In genomic region chr11:61793084-61793828, GRCh38 we compare ENCODE assay signal across 8 cellular contexts. TPM values are rescaled to one million over a fixed set of nuclear protein-coding genes. Genes with fewer than 3 reads are reported as not detected.
A peak's percentile ranks its signal among the peaks of the same experiment; 100 is the strongest.
DNase-seq lines count a peak whose midpoint lies in the region; TF ChIP-seq lines count a peak whose summit lies in the region.

No MANE protein-coding gene starts in this region.

- intact Hi-C loops in transverse colon (cut with DNase I; ENCODE audit: low total_unique reads) = loop anchor here (10.0 kb wide), 1 partner anchor 292 kb away; no protein-coding TSS in a partner anchor

- no peak for TF ChIP-seq EP300 in transverse colon (IDR thresholded peaks at IDR 0.05; ENCODE audit: low read depth)

- H3K9ac ChIP-seq in liver (ENCODE audit: low read depth in 1 of 2, low read length in 2 of 2) = peak overlapping the region; percentile 47 to 99

- DNase-seq in NCI-H748 (lab: John Stamatoyannopoulos, UW; ENCODE audit: unreplicated experiment) = peak; percentile 44
- DNase-seq in NCI-H748 treated with DMSO at 0.1 percent for 48 hours (lab: John Stamatoyannopoulos, UW) = no peak
- DNase-seq in HL-60 (ENCODE audit: low read depth in 1 of 2, low spot score in 1 of 2) = no peak
- DNase-seq in transverse colon = no peak
- no peak for DNase-seq in central memory CD4-positive, alpha-beta T cell
- no peak for DNase-seq in SHP77 treated with DMSO at 0.1 percent for 48 hours (lab: John Stamatoyannopoulos, UW)

- no peak for TF ChIP-seq POLR2A in transverse colon (IDR thresholded peaks at IDR 0.05)

- TF ChIP-seq CTCF in HL-60 (IDR thresholded peaks at IDR 0.05; ENCODE audit: insufficient read depth, low read length) (no peak), liver (IDR thresholded peaks at IDR 0.05; ENCODE audit: low read depth, low read length, missing input control) (no peak), transverse colon (IDR thresholded peaks at IDR 0.05) (no peak)

- H3K9me3 ChIP-seq in liver (ENCODE audit: control insufficient read depth in 4 of 4, low read length in 3 of 4) = no peaks in the 10 kb centered on the region
- H3K9me3 ChIP-seq in transverse colon = no peaks in the 10 kb centered on the region

- H3K4me3 ChIP-seq in HL-60 (replicated peaks; ENCODE audit: insufficient read depth, low read length) (peak overlapping the region; percentile 78), liver (ENCODE audit: low read depth in 1 of 3, low read length in 3 of 3) (peak overlapping the region; percentile 71 to 98 (median 91)), transverse colon (peak overlapping the region; percentile 75 to 81 (median 80))

- H3K27ac ChIP-seq in HL-60 (replicated peaks) = peak overlapping the region; percentile 100
- peak overlapping the region; percentile 99 for H3K27ac ChIP-seq in angular gyrus (ENCODE audit: low read depth, low read length)
- H3K27ac ChIP-seq in liver (ENCODE audit: low read depth in 1 of 2, low read length in 2 of 2) = peak overlapping the region in 1 of 2 donors; percentile 93
- peak overlapping the region; percentile 90 to 98 (median 94) for H3K27ac ChIP-seq in transverse colon

- H3K4me1 ChIP-seq in liver (ENCODE audit: control insufficient read depth in 4 of 4, insufficient read depth in 4 of 4, low read length in 3 of 4) (peaks cover 0 to 25% (median 20%) of the 10 kb centered on the region in 4 donors), transverse colon (peaks cover 5 to 24% (median 22%) of the 10 kb centered on the region in 4 donors)

- WGBS in liver = 4% methylated on average over 29 of the region's 29 CpGs
- 4 to 11% methylated on average over 10 to 29 of the region's 29 CpGs for WGBS in transverse colon (ENCODE audit: low coverage in 1 of 2), 2 donors

- H3K36me3 ChIP-seq in liver (ENCODE audit: control insufficient read depth in 4 of 4, insufficient read depth in 3 of 4, low read depth in 1 of 4, low read length in 3 of 4) (peaks cover 9 to 19% (median 14%) of the 10 kb centered on the region in 4 donors), transverse colon (peaks cover 0 to 18% (median 5%) of the 10 kb centered on the region in 4 donors)

- H3K27me3 ChIP-seq in HL-60 (ENCODE audit: insufficient read depth, poor library complexity, severe bottlenecking) (no peaks in the 10 kb centered on the region), liver (ENCODE audit: control insufficient read depth in 4 of 4, insufficient read depth in 4 of 4, low read length in 3 of 4) (no peaks in the 10 kb centered on the region), transverse colon (no peaks in the 10 kb centered on the region)

- TF ChIP-seq RAD21 in liver (IDR thresholded peaks at IDR 0.05) = no peak

- in situ Hi-C loops in transverse colon (cut with MboI; ENCODE audit: low pct_ligation_motif_present in 1 of 4, low pct_unique_long_range_greater_than_20kb in 1 of 4, low sequenced_read_pairs in 3 of 4) = loop anchor here in 3 of 4 donors (10.0 to 25.0 kb wide), 3 partner anchors 162 to 319 kb away; partner anchors contain the start of genes INCENP (in 2 of the 3) and BEST1 (in 1 of the 3)

TF ChIP-seq in liver, 16 proteins besides CTCF, POLR2A, EP300 and RAD21:
- TF ChIP-seq HNF4A (conservative IDR thresholded peaks at IDR 0.05) = no peak
- TF ChIP-seq GABPA (IDR thresholded peaks at IDR 0.05 in 1 of 2, conservative IDR thresholded peaks at IDR 0.05 in 1 of 2) = no peak
- TF ChIP-seq, protein P1, sequence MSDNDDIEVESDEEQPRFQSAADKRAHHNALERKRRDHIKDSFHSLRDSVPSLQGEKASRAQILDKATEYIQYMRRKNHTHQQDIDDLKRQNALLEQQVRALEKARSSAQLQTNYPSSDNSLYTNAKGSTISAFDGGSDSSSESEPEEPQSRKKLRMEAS (IDR thresholded peaks at IDR 0.05) = no peak
- TF ChIP-seq, protein P2, sequence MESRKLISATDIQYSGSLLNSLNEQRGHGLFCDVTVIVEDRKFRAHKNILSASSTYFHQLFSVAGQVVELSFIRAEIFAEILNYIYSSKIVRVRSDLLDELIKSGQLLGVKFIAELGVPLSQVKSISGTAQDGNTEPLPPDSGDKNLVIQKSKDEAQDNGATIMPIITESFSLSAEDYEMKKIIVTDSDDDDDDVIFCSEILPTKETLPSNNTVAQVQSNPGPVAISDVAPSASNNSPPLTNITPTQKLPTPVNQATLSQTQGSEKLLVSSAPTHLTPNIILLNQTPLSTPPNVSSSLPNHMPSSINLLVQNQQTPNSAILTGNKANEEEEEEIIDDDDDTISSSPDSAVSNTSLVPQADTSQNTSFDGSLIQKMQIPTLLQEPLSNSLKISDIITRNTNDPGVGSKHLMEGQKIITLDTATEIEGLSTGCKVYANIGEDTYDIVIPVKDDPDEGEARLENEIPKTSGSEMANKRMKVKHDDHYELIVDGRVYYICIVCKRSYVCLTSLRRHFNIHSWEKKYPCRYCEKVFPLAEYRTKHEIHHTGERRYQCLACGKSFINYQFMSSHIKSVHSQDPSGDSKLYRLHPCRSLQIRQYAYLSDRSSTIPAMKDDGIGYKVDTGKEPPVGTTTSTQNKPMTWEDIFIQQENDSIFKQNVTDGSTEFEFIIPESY (IDR thresholded peaks at IDR 0.05) = no peak
- TF ChIP-seq NR2F2 (IDR thresholded peaks at IDR 0.05) = no peak
- no peak for TF ChIP-seq TAF1 (conservative IDR thresholded peaks at IDR 0.05)
- no peak for TF ChIP-seq YY1 (IDR thresholded peaks at IDR 0.05)
- TF ChIP-seq HNF4G (IDR thresholded peaks at IDR 0.05) = no peak
- TF ChIP-seq, protein P3, sequence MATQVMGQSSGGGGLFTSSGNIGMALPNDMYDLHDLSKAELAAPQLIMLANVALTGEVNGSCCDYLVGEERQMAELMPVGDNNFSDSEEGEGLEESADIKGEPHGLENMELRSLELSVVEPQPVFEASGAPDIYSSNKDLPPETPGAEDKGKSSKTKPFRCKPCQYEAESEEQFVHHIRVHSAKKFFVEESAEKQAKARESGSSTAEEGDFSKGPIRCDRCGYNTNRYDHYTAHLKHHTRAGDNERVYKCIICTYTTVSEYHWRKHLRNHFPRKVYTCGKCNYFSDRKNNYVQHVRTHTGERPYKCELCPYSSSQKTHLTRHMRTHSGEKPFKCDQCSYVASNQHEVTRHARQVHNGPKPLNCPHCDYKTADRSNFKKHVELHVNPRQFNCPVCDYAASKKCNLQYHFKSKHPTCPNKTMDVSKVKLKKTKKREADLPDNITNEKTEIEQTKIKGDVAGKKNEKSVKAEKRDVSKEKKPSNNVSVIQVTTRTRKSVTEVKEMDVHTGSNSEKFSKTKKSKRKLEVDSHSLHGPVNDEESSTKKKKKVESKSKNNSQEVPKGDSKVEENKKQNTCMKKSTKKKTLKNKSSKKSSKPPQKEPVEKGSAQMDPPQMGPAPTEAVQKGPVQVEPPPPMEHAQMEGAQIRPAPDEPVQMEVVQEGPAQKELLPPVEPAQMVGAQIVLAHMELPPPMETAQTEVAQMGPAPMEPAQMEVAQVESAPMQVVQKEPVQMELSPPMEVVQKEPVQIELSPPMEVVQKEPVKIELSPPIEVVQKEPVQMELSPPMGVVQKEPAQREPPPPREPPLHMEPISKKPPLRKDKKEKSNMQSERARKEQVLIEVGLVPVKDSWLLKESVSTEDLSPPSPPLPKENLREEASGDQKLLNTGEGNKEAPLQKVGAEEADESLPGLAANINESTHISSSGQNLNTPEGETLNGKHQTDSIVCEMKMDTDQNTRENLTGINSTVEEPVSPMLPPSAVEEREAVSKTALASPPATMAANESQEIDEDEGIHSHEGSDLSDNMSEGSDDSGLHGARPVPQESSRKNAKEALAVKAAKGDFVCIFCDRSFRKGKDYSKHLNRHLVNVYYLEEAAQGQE (IDR thresholded peaks at IDR 0.05) = no peak
- TF ChIP-seq FOXA2 (IDR thresholded peaks at IDR 0.05) = no peak
- TF ChIP-seq RXRA (IDR thresholded peaks at IDR 0.05) = no peak
- no peak for TF ChIP-seq JUND (IDR thresholded peaks at IDR 0.05)

RNA-seq across cellular contexts. Expression of gene FEN1, which starts 0.5 kb away (rescaled TPM):
- total RNA-seq in liver = 10 to 100 TPM in 1 of 2 donors, 1 to 10 TPM in 1; 9.0 to 46.5 TPM
- 10 to 100 TPM in 1 of 2 donors, 1 to 10 TPM in 1; 4.5 to 10.0 TPM for polyA plus RNA-seq in liver
- 1 to 10 TPM in 3 of 4 donors, under 1 TPM in 1; 1.00 to 9.4 (median 4.5) TPM for total RNA-seq in transverse colon

RNA-seq across cellular contexts. Expression of gene TMEM258, which starts 0.9 kb away (rescaled TPM):
- total RNA-seq in liver (10 to 100 TPM; 31.0 to 77.8 TPM), transverse colon (10 to 100 TPM in 3 of 4 donors, 1 to 10 TPM in 1; 8.2 to 34.7 (median 23.7) TPM)
- 100 to 1,000 TPM; 120 to 136 TPM for polyA plus RNA-seq in liver

RNA-seq across cellular contexts. Expression of gene FADS1, which starts 23.5 kb away (rescaled TPM):
- total RNA-seq in liver = 100 to 1,000 TPM in 1 of 2 donors, 10 to 100 TPM in 1; 72.7 to 137 TPM
- 10 to 100 TPM; 16.8 to 44.8 TPM for polyA plus RNA-seq in liver
- total RNA-seq in transverse colon = 10 to 100 TPM in 1 of 4 donors, 1 to 10 TPM in 3; 2.2 to 13.8 (median 3.7) TPM

RNA-seq across cellular contexts. Expression of gene FADS2, which starts 34.8 kb away (rescaled TPM):
- total RNA-seq in liver (100 to 1,000 TPM in 1 of 2 donors, 10 to 100 TPM in 1; 65.4 to 281 TPM), transverse colon (10 to 100 TPM in 1 of 4 donors, 1 to 10 TPM in 3; 2.7 to 28.8 (median 3.9) TPM)
- 100 to 1,000 TPM in 1 of 2 donors, 1 to 10 TPM in 1; 2.8 to 104 TPM for polyA plus RNA-seq in liver

RNA-seq across cellular contexts. Expression of gene MYRF, which starts 40.8 kb away (rescaled TPM):
- total RNA-seq in liver (1 to 10 TPM; 3.5 to 6.5 TPM), transverse colon (10 to 100 TPM in 3 of 4 donors, 1 to 10 TPM in 1; 2.0 to 14.2 (median 10.7) TPM)
- 1 to 10 TPM; 4.4 to 4.5 TPM for polyA plus RNA-seq in liver

Comparison
In these comparisons a context has a peak if more than half of its experiments do, and no peak if none do; other contexts are left out.
1. RNA of gene FADS1, which starts 23.5 kb away (total RNA-seq): 72.7 to 137 TPM in liver; 2.2 to 13.8 TPM in transverse colon; every median in the first group is over 4 times any median in the second.
2. Peak in every context shown above with its lines, with median percentiles within 50 percentile points of each other: H3K4me3 ChIP-seq.